ENCODE assay signal across 8 cellular contexts in genomic region chr14:50312734-50313054, GRCh38.
DNase-seq lines count a peak whose midpoint lies in the region; ATAC-seq and TF ChIP-seq lines count a peak whose summit lies in the region.

No MANE protein-coding gene starts in this region.

- H3K9ac ChIP-seq in rectal smooth muscle tissue (ENCODE audit: low read length), result peak overlapping the region; percentile 80

- DNase-seq in T follicular helper cell (ENCODE audit: low read depth) (peak; percentile 47), fibroblast of mammary gland (ENCODE audit: low read depth) (peak; percentile 50), NCI-H128 (lab: John Stamatoyannopoulos, UW; ENCODE audit: unreplicated experiment) (no peak)

- H3K4me3 ChIP-seq in ACC112 (ENCODE audit: low read depth, low read length), result peak overlapping the region; percentile 89
- H3K4me3 ChIP-seq in fibroblast of mammary gland (ENCODE audit: control insufficient read depth, low read depth, low read length), result peak overlapping the region; percentile 81
- H3K4me3 ChIP-seq in rectal smooth muscle tissue (ENCODE audit: low read length), result peak overlapping the region; percentile 69

- H3K27me3 ChIP-seq in ACC112 (ENCODE audit: insufficient read depth, low read length) (no peaks in the 10 kb centered on the region), rectal smooth muscle tissue (ENCODE audit: control insufficient read depth, insufficient read depth, low read length) (no peaks in the 10 kb centered on the region)

- H3K4me1 ChIP-seq in ACC112 (ENCODE audit: control insufficient read depth, insufficient read depth, low read length, unreplicated experiment) (peaks cover 17% of the 10 kb centered on the region), rectal smooth muscle tissue (ENCODE audit: control insufficient read depth, insufficient read depth, low read length) (peaks cover 8% of the 10 kb centered on the region)

- H3K27ac ChIP-seq in ACC112 (ENCODE audit: low read depth, low read length), result peak overlapping the region; percentile 82
- peak overlapping the region; percentile 97 for H3K27ac ChIP-seq in rectal smooth muscle tissue (ENCODE audit: low read depth, low read length)

- peaks cover 13% of the 10 kb centered on the region for H3K79me2 ChIP-seq in ACC112 (ENCODE audit: control insufficient read depth, insufficient read depth, low read length, unreplicated experiment)

- peak overlapping the region; percentile 27 for H2AFZ ChIP-seq in ACC112 (ENCODE audit: low read length, unreplicated experiment)

- H3K36me3 ChIP-seq in ACC112 (ENCODE audit: insufficient read depth, low read length), result no peaks in the 10 kb centered on the region
- no peaks in the 10 kb centered on the region for H3K36me3 ChIP-seq in rectal smooth muscle tissue (ENCODE audit: control insufficient read depth, insufficient read depth, low read length)

- TF ChIP-seq CTCF in fibroblast of mammary gland (conservative IDR thresholded peaks at IDR 0.05; ENCODE audit: control insufficient read depth, insufficient read depth, low read depth, low read length), result no peak

- ATAC-seq in GM18519 (IDR thresholded peaks at IDR 0.05; ENCODE audit: low FRiP score, unreplicated experiment) (peak; percentile 25), HG03442 (IDR thresholded peaks at IDR 0.05; ENCODE audit: unreplicated experiment) (peak; percentile 19), HG02973 (IDR thresholded peaks at IDR 0.05; ENCODE audit: unreplicated experiment) (no peak)
